ENCODE assay signal across 8 cellular contexts in the genomic region with DNA sequence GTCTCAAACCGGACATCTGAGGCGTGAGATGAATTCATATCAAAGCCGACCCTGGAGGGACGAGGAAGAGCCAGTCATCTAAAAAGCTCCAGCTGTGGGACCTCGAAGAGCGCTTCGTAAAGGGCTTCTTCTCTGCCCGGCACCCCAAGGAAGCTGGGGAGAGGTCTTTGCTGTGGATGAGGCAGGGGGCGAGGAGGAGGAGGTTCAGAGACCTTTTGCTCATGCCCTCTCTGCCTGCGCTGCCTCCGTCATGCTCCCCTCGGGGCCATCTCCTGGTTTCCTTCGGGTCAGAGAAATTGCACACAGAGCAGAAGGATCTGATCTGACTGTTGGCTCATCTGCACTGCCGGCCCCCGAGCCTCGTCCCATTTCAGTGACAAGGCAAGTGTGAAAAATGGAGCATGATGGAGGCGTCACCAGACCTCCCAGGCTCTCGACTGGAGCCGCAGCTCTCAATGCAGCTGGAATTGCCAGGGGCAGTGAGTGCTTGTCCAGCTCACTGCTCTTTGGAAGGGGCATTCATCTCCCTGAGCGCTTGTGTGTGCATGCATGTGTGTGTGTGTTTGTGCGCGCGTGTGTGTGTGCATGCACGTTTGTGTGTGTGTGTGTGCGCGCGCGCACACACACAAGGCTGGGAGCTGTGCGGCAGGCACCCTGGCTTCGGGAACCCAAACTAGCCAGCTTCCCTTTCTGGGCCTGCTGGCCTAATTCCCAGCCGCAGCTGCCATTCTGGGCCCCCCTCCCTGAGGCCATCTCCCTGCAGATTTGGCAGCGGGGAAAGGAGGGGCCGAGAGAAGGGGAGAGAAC. TPM values are rescaled to one million over a fixed set of nuclear protein-coding genes. Genes with fewer than 3 reads are reported as not detected.
DNase-seq lines count a peak whose midpoint lies in the region; ATAC-seq and TF ChIP-seq lines count a peak whose summit lies in the region.

No MANE protein-coding gene starts in this region.

- no peak for TF ChIP-seq CTCF in ovary (IDR thresholded peaks at IDR 0.05)

- H3K9me3 Mint-ChIP-seq in dendritic cell treated with granulocyte-macrophage colony-stimulating factor and Interleukin-4, amounts not matched to agents 40 ng/mL and 50 ng/mL, for 4 days = no peaks in the 10 kb centered on the region

- peaks cover 45% of the 10 kb centered on the region for H3K27me3 Mint-ChIP-seq in dendritic cell treated with granulocyte-macrophage colony-stimulating factor and Interleukin-4, amounts not matched to agents 40 ng/mL and 50 ng/mL, for 4 days

- H3K27ac ChIP-seq in ovary = no peak overlapping the region

- peak; percentile 39 for DNase-seq in Daoy (ENCODE audit: low read depth)
- DNase-seq in MG63 = no peak
- no peak for DNase-seq in ovary
- no peak for DNase-seq in central memory CD4-positive, alpha-beta T cell

- H3K27ac Mint-ChIP-seq in dendritic cell treated with granulocyte-macrophage colony-stimulating factor and Interleukin-4, amounts not matched to agents 40 ng/mL and 50 ng/mL, for 4 days = peak overlapping the region; percentile 54

- intact Hi-C loops in dendritic cell treated with granulocyte-macrophage colony-stimulating factor and Interleukin-4, amounts not matched to agents 40 ng/mL and 50 ng/mL, for 4 days (cut with micrococcal nuclease) = loop anchor here (2.0 to 5.0 kb wide), 2 partner anchors 38 to 67 kb away; partner anchors contain the start of gene MLEC
- intact Hi-C loops in ovary (cut with DNase I) = loop anchor here (5.0 to 10.0 kb wide), 5 partner anchors 63 to 323 kb away; partner anchors contain the start of gene UNC119B (in 4 of the 4)

- H3K4me1 ChIP-seq in ovary (ENCODE audit: insufficient read depth) = no peaks in the 10 kb centered on the region

- peak overlapping the region; percentile 68 for H3K4me3 Mint-ChIP-seq in dendritic cell treated with granulocyte-macrophage colony-stimulating factor and Interleukin-4, amounts not matched to agents 40 ng/mL and 50 ng/mL, for 4 days

- no peak for TF ChIP-seq POLR2A in ovary (IDR thresholded peaks at IDR 0.05)

- H3K27me3 ChIP-seq in MG63 (peaks cover 12% of the 10 kb centered on the region), ovary (no peaks in the 10 kb centered on the region)

- H3K4me1 Mint-ChIP-seq in dendritic cell treated with granulocyte-macrophage colony-stimulating factor and Interleukin-4, amounts not matched to agents 40 ng/mL and 50 ng/mL, for 4 days (ENCODE audit: low read depth) = peaks cover 62% of the 10 kb centered on the region

- no peaks in the 10 kb centered on the region for H3K36me3 Mint-ChIP-seq in dendritic cell treated with granulocyte-macrophage colony-stimulating factor and Interleukin-4, amounts not matched to agents 40 ng/mL and 50 ng/mL, for 4 days (ENCODE audit: low read depth)

- peak overlapping the region; percentile 47 for H3K4me3 ChIP-seq in MG63
- H3K4me3 ChIP-seq in ovary = peak overlapping the region; percentile 30

- 7 to 12% (median 10%) methylated on average over 33 of the region's 33 CpGs for WGBS in ovary, 3 donors

- no peaks in the 10 kb centered on the region for H3K36me3 ChIP-seq in MG63
- no peaks in the 10 kb centered on the region for H3K36me3 ChIP-seq in ovary

- H3K9me3 ChIP-seq in MG63 (no peaks in the 10 kb centered on the region), ovary (no peaks in the 10 kb centered on the region)

- no peak for ATAC-seq in GM18858 (IDR thresholded peaks at IDR 0.05; ENCODE audit: unreplicated experiment)
- no peak for ATAC-seq in GM18861 (IDR thresholded peaks at IDR 0.05; ENCODE audit: unreplicated experiment)
- ATAC-seq in GM19397 (IDR thresholded peaks at IDR 0.05; ENCODE audit: unreplicated experiment) = no peak

- no peak for TF ChIP-seq EP300 in ovary (IDR thresholded peaks at IDR 0.05)

RNA-seq across cellular contexts. Expression of gene CABP1, which starts 9.2 kb away (rescaled TPM):
- 0.17 TPM in 1 of 2 replicates, not detected in the other for total RNA-seq in Daoy (2014; rRNA removed; shearing (Covaris generic))
- not detected in 2 replicates for total RNA-seq in MG63 (2014; rRNA removed; shearing (Covaris generic); ENCODE audit: low replicate concordance)
- 1 to 10 TPM in 2 of 7 donors, under 1 TPM in 4, not detected in 1; 0.33 to 1.5 (median 0.79) TPM for total RNA-seq in ovary
- 1 to 10 TPM in 1 of 2 donors, under 1 TPM in 1; 0.74 to 2.6 TPM for polyA plus RNA-seq in ovary

RNA-seq across cellular contexts. Expression of gene MLEC, which starts 37.3 kb away (rescaled TPM):
- 93.7 and 108 TPM in 2 replicates for total RNA-seq in Daoy (2014; rRNA removed; shearing (Covaris generic))
- 128 and 143 TPM in 2 replicates for total RNA-seq in MG63 (2014; rRNA removed; shearing (Covaris generic); ENCODE audit: low replicate concordance)
- 100 to 1,000 TPM in 4 of 7 donors, 10 to 100 TPM in 3; 29.2 to 134 (median 101) TPM for total RNA-seq in ovary
- 100 to 1,000 TPM in 1 of 2 donors, 10 to 100 TPM in 1; 31.2 to 169 TPM for polyA plus RNA-seq in ovary
